10 cellular contexts compared by ENCODE assay signal in genomic region chr6:31083742-31084354, GRCh38. TPM values are rescaled to one million over a fixed set of nuclear protein-coding genes. Genes with fewer than 3 reads are reported as not detected.
A peak's percentile ranks its signal among the peaks of the same experiment; 100 is the strongest.
DNase-seq lines count a peak whose midpoint lies in the region; ATAC-seq and TF ChIP-seq lines count a peak whose summit lies in the region.
"Had no signal": no experiment of that assay in that cellular context is flagged by ENCODE, and none has a peak within 500 bp of the region (broad histone marks: within the 10 kb centered on the region; RNA-seq: fewer than 3 reads in every experiment).

No MANE protein-coding gene starts in this region.

- TF ChIP-seq CTCF in fibroblast of the aortic adventitia (IDR thresholded peaks at IDR 0.05; ENCODE audit: insufficient read depth, low read length) = peak; percentile 39

- no peak for ATAC-seq in HG02588 (IDR thresholded peaks at IDR 0.05; ENCODE audit: unreplicated experiment)
- no peak for ATAC-seq in GM19035 (IDR thresholded peaks at IDR 0.05; ENCODE audit: unreplicated experiment)

- H3K4me3 ChIP-seq in fibroblast of the aortic adventitia (ENCODE audit: low read depth, low read length) = no peak overlapping the region

- DNase-seq in ELR (ENCODE audit: low read depth) (peak; percentile 61), M059J (ENCODE audit: low read depth) (peak; percentile 76), fibroblast of the aortic adventitia (ENCODE audit: low read depth) (peak; percentile 77), LoVo (ENCODE audit: low spot score) (no peak)
- peak; percentile 16 to 24 for DNase-seq in activated CD4-positive, alpha-beta T cell treated with anti-CD3 and anti-CD28 coated beads, Interleukin-2, amount 50 U/mL, for 4 hours
- DNase-seq in stimulated activated CD4-positive, alpha-beta T cell treated with anti-CD3 and anti-CD28 coated beads, Interleukin-12 subunit alpha, Interleukin-12 subunit beta, amount 100 ng/mL, for 4 hours = peak; percentile 28

RNA-seq across cellular contexts. Expression of gene C6orf15, which starts 28.5 kb away (rescaled TPM):
- total RNA-seq in M059J (2014; rRNA removed; shearing (Covaris generic)) = not detected in 2 replicates
- total RNA-seq in fibroblast of the aortic adventitia (ENCODE audit: low replicate concordance) = not detected in 2 replicates
- total RNA-seq: pulmonary artery endothelial cell; T-helper 2 cell treated with Interferon-gamma antibody and Interleukin-4, amounts not matched to agents 100 ng/mL and 5 ng/mL, for 36 hours had no signal

RNA-seq across cellular contexts. Expression of gene PSORS1C1, which starts 30.8 kb away (rescaled TPM):
- total RNA-seq in M059J (2014; rRNA removed; shearing (Covaris generic)) = 0.15 and 8.3 TPM in 2 replicates
- 1.2 and 7.0 TPM in 2 replicates for total RNA-seq in fibroblast of the aortic adventitia (ENCODE audit: low replicate concordance)
- total RNA-seq: T-helper 2 cell treated with Interferon-gamma antibody and Interleukin-4, amounts not matched to agents 100 ng/mL and 5 ng/mL, for 36 hours had no signal

RNA-seq across cellular contexts. Expression of gene CDSN, which starts 36.4 kb away (rescaled TPM):
- not detected in 2 replicates for total RNA-seq in M059J (2014; rRNA removed; shearing (Covaris generic))
- total RNA-seq in fibroblast of the aortic adventitia (ENCODE audit: low replicate concordance) = not detected in 2 replicates
- total RNA-seq: pulmonary artery endothelial cell; T-helper 2 cell treated with Interferon-gamma antibody and Interleukin-4, amounts not matched to agents 100 ng/mL and 5 ng/mL, for 36 hours had no signal

RNA-seq across cellular contexts. Expression of gene PSORS1C2, which starts 55.0 kb away (rescaled TPM):
- not detected in 2 replicates for total RNA-seq in M059J (2014; rRNA removed; shearing (Covaris generic))
- not detected in 2 replicates for total RNA-seq in fibroblast of the aortic adventitia (ENCODE audit: low replicate concordance)
- total RNA-seq: pulmonary artery endothelial cell; T-helper 2 cell treated with Interferon-gamma antibody and Interleukin-4, amounts not matched to agents 100 ng/mL and 5 ng/mL, for 36 hours had no signal
